In the genomic region with DNA sequence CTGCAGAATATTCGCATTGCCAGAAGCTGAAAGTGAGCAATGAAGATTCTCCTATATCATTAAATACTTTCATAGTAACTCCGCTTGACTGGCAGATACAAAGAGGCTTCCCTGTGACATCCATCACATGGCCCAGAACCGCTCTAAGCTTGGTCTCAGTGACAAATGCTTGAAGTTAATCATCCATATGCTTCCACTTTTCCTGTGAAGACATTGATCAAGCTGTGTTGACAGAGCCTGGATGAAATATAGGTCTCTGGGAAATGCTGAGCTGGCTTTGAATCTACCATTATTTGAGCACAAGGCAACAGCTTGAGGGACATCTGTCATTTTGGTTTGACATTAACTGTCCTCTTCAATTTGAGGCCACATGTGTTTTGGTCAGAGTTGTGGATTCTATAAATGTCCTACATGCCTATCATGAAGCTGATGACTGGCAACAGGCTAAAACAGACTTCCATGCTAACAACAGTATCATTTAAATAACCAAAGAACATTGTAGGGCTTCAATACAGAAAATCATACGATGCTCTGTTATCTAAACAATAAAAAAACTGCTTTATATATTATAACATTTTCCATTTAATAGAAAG, we compare ENCODE assay signal across 28 cellular contexts.
"Had no signal": no experiment of that assay in that cellular context is flagged by ENCODE, and none has a peak within 500 bp of the region (broad histone marks: within the 10 kb centered on the region; RNA-seq: fewer than 3 reads in every experiment).

No MANE protein-coding gene starts in this region.

- FAIRE-seq: endothelial cell of umbilical vein, islet of Langerhans, pancreas had no signal

- H3K9me3 ChIP-seq: colonic mucosa, lower lobe of right lung, mucosa of descending colon, neutrophil, pancreas, right lobe of liver, thyroid gland, vagina had no signal

- H3K27ac ChIP-seq: colonic mucosa, esophagus muscularis mucosa, foreskin keratinocyte, gastroesophageal sphincter, heart right ventricle, lower lobe of right lung, neutrophil, pancreas, right lobe of liver, thyroid gland, vagina had no signal

- H3K4me2 ChIP-seq: smooth muscle cell had no signal

- H3K27me3 ChIP-seq: colonic mucosa, esophagus muscularis mucosa, foreskin keratinocyte, gastroesophageal sphincter, heart right ventricle, neutrophil, pancreas, right lobe of liver, thyroid gland, vagina had no signal

- H3K4me3 ChIP-seq: colonic mucosa, esophagus muscularis mucosa, gastroesophageal sphincter, heart right ventricle, lower lobe of right lung, mucosa of descending colon, pancreas, right lobe of liver, smooth muscle cell, thyroid gland, vagina had no signal

- DNase-seq: colonic mucosa; effector memory CD4-positive, alpha-beta T cell; foreskin keratinocyte; heart right ventricle; hippocampal formation; left colon; left ventricle myocardium superior; lower lobe of right lung; mucosa of descending colon; naive thymus-derived CD8-positive, alpha-beta T cell; nephron progenitor cell; pancreas; right lobe of liver; stimulated activated CD4-positive, alpha-beta T cell treated with anti-CD3 and anti-CD28 coated beads, Interleukin-12 subunit alpha, Interleukin-12 subunit beta, amount 100 ng/mL, for 4 hours; stimulated activated CD4-positive, alpha-beta T cell treated with anti-CD3 and anti-CD28 coated beads, Interleukin-1b, Interleukin-23, amount 100 ng/mL, for 48 hours; stimulated activated CD4-positive, alpha-beta T cell treated with anti-CD3 and anti-CD28 coated beads, Interleukin-4, amount 100 ng/mL, for 1 hour; stimulated activated CD8-positive, alpha-beta memory T cell treated with anti-CD3 and anti-CD28 coated beads, Interleukin-4, amount 100 ng/mL, for 48 hours; stimulated activated naive CD4-positive, alpha-beta T cell; stimulated activated naive CD8-positive, alpha-beta T cell treated with anti-CD3 and anti-CD28 coated beads, Interleukin-15, amount 100 ng/mL, for 72 hours; thyroid gland; trophoblast cell had no signal

- H3K4me1 ChIP-seq: colonic mucosa, esophagus muscularis mucosa, foreskin keratinocyte, gastroesophageal sphincter, heart right ventricle, lower lobe of right lung, pancreas, right lobe of liver, thyroid gland, vagina had no signal

- H3K36me3 ChIP-seq: colonic mucosa, esophagus muscularis mucosa, gastroesophageal sphincter, heart right ventricle, lower lobe of right lung, neutrophil, pancreas, right lobe of liver, thyroid gland, vagina had no signal
